ENCODE assay signal across 9 cellular contexts in genomic region chrX:38192007-38192625, GRCh38. TPM values are rescaled to one million over a fixed set of nuclear protein-coding genes. Genes with fewer than 3 reads are reported as not detected.
DNase-seq lines count a peak whose midpoint lies in the region; ATAC-seq and TF ChIP-seq lines count a peak whose summit lies in the region.
"Had no signal": no experiment of that assay in that cellular context is flagged by ENCODE, and none has a peak within 500 bp of the region (broad histone marks: within the 10 kb centered on the region; RNA-seq: fewer than 3 reads in every experiment).

No MANE protein-coding gene starts in this region.

- no peaks in the 10 kb centered on the region for H3K9me3 ChIP-seq in psoas muscle
- H3K9me3 ChIP-seq: BLaER1 treated with 17β-estradiol and CSF1 and Interleukin-3, amounts not matched to agents 10 nM and 100 nM had no signal

- H3K4me3 ChIP-seq in dorsolateral prefrontal cortex (no peak overlapping the region), psoas muscle (no peak overlapping the region)
- H3K4me3 ChIP-seq: BLaER1 treated with 17β-estradiol and CSF1 and Interleukin-3, amounts not matched to agents 10 nM and 100 nM had no signal

- ATAC-seq in psoas muscle (no peak), GM18505 (IDR thresholded peaks at IDR 0.05; ENCODE audit: unreplicated experiment) (no peak)

- peak in 32 of 56 donors; percentile 8 to 49 (median 21) for TF ChIP-seq CTCF in dorsolateral prefrontal cortex (IDR thresholded peaks at IDR 0.05 in 54 of 56, conservative IDR thresholded peaks at IDR 0.05 in 2 of 56; ENCODE audit: low read depth in 1 of 56, partially characterized antibody in 56 of 56)
- peak; percentile 9 for TF ChIP-seq CTCF in psoas muscle (IDR thresholded peaks at IDR 0.05)

- H3K27me3 ChIP-seq in dorsolateral prefrontal cortex (peaks cover 0 to 87% (median 29%) of the 10 kb centered on the region in 45 donors), psoas muscle (ENCODE audit: insufficient read depth in 3 of 3, low read length in 2 of 3) (peaks cover 0 to 18% (median 0%) of the 10 kb centered on the region in 3 donors)
- H3K27me3 ChIP-seq: BLaER1 treated with 17β-estradiol and CSF1 and Interleukin-3, amounts not matched to agents 10 nM and 100 nM had no signal

- H3K4me1 ChIP-seq in psoas muscle = no peaks in the 10 kb centered on the region

- no peak overlapping the region for H3K27ac ChIP-seq in dorsolateral prefrontal cortex
- no peak overlapping the region for H3K27ac ChIP-seq in psoas muscle
- H3K27ac ChIP-seq: BLaER1 treated with 17β-estradiol and CSF1 and Interleukin-3, amounts not matched to agents 10 nM and 100 nM had no signal

- no peaks in the 10 kb centered on the region for H3K36me3 ChIP-seq in psoas muscle (ENCODE audit: insufficient read depth in 1 of 2, low read depth in 1 of 2)
- H3K36me3 ChIP-seq: BLaER1 treated with 17β-estradiol and CSF1 and Interleukin-3, amounts not matched to agents 10 nM and 100 nM had no signal

- peak in 2 of 3 experiments; percentile 18 to 60 for DNase-seq in NCI-H1417 (lab: John Stamatoyannopoulos, UW)
- no peak for DNase-seq in NCI-H1417 treated with DMSO at 0.1 percent for 48 hours (lab: John Stamatoyannopoulos, UW)
- peak; percentile 19 for DNase-seq in NCI-H1105 treated with DMSO at 0.1 percent for 48 hours (lab: John Stamatoyannopoulos, UW)
- no peak for DNase-seq in dorsolateral prefrontal cortex
- DNase-seq in psoas muscle = no peak
- no peak for DNase-seq in activated gamma-delta T cell (lab: John Stamatoyannopoulos, UW)
- DNase-seq in NCI-H446 (lab: John Stamatoyannopoulos, UW) = no peak

- no peak for TF ChIP-seq POLR2A in GM18505 (IDR thresholded peaks at IDR 0.05; ENCODE audit: borderline replicate concordance, extremely low read depth, insufficient read depth, insufficient read length)

- intact Hi-C loops in dorsolateral prefrontal cortex (cut with DNase I) = loop anchor here in 1 of 2 donors (10.0 kb wide), 1 partner anchor 133 kb away; the partner anchor contains the start of gene RPGR
- intact Hi-C loops in psoas muscle (cut with DNase I) = no loop called here

- 41 to 48% (median 42%) methylated on average over 5 of the region's 5 CpGs for WGBS in psoas muscle, 3 donors

RNA-seq across cellular contexts. Expression of gene SRPX, which starts 28.6 kb away (rescaled TPM):
- total RNA-seq in dorsolateral prefrontal cortex (10 to 100 TPM in 14 of 120 experiments, 1 to 10 TPM in 106; 1.3 to 17.1 (median 5.5) TPM), psoas muscle (10 to 100 TPM in 3 of 4 donors, 1 to 10 TPM in 1; 8.3 to 22.5 (median 13.8) TPM)
- polyA plus RNA-seq in psoas muscle = 10 to 100 TPM; 12.3 to 42.1 (median 19.7) TPM

Comparison
In these comparisons a context has a peak if more than half of its experiments do, and no peak if none do; other contexts are left out.
1. DNase-seq: peak in NCI-H1417 (2 of 3) and NCI-H1105 treated with DMSO at 0.1 percent for 48 hours (single experiment); none in NCI-H1417 treated with DMSO at 0.1 percent for 48 hours (single experiment), dorsolateral prefrontal cortex (0 of 10), psoas muscle (0 of 2), activated gamma-delta T cell (single experiment) and NCI-H446 (0 of 2).